8 cellular contexts compared by ENCODE assay signal in the genomic region with DNA sequence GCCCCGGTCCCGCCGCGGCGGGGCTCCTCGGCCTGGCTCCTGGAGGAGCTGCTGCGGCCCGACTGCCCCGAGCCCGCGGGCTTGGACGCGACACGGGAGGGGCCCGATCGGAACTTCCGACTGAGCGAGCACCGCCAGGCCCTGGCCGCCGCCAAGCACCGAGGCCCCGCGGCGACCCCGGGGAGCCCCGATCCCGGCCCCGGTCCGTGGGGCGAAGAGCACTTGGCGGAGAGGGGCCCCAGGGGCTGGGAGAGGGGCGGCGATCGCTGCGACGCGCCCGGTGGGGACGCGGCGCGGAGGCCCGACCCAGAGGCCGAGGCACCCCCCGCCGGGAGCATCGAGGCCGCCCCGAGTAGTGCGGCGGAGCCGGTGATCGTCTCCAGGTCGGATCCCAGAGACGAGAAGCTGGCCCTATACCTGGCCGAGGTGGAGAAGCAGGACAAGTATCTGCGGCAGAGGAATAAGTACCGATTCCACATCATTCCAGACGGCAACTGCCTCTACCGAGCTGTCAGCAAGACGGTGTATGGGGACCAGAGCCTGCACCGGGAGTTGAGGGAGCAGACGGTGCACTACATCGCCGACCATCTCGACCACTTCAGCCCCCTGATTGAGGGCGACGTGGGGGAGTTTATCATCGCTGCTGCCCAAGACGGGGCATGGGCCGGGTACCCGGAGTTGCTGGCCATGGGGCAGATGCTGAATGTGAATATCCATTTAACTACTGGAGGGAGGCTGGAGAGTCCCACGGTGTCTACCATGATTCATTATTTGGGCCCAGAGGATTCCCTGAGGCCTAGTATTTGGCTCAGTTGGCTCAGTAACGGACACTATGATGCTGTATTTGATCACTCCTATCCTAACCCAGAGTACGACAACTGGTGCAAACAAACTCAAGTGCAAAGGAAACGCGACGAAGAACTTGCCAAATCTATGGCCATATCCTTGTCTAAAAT. TPM values are rescaled to one million over a fixed set of nuclear protein-coding genes. Genes with fewer than 3 reads are reported as not detected.
DNase-seq lines count a peak whose midpoint lies in the region; ATAC-seq, FAIRE-seq and TF ChIP-seq lines count a peak whose summit lies in the region.

No MANE protein-coding gene starts in this region.

- TF ChIP-seq CTCF in brain microvascular endothelial cell (IDR thresholded peaks at IDR 0.05; ENCODE audit: low read depth, low read length, missing control alignments), result no peak

- H3K36me3 Mint-ChIP-seq in T-helper 1 cell treated with Interleukin-12 subunit alpha and Interleukin-12 subunit beta and Interleukin-4 antibody, amounts not matched to agents 30 μg/mL and 1 μg/mL, for 36 hours (ENCODE audit: low read depth), result peaks cover 8% of the 10 kb centered on the region
- H3K36me3 Mint-ChIP-seq in immature natural killer cell, result peaks cover 0 to 6% (median 6%) of the 10 kb centered on the region in 3 donors

- peaks cover 5% of the 10 kb centered on the region for H3K9me3 Mint-ChIP-seq in T-helper 1 cell treated with Interleukin-12 subunit alpha and Interleukin-12 subunit beta and Interleukin-4 antibody, amounts not matched to agents 30 μg/mL and 1 μg/mL, for 36 hours
- H3K9me3 Mint-ChIP-seq in immature natural killer cell, result no peaks in the 10 kb centered on the region

- DNase-seq in 8988T, result peak; percentile 34
- peak; percentile 29 for DNase-seq in brain microvascular endothelial cell
- DNase-seq in immature natural killer cell, result peak; percentile 35 to 42 (median 39)
- DNase-seq in small intestine, result peak; percentile 30
- DNase-seq in NCI-H510A treated with DMSO at 0.1 percent for 48 hours (lab: John Stamatoyannopoulos, UW), result no peak

- H3K4me3 ChIP-seq in brain microvascular endothelial cell (ENCODE audit: low read depth, low read length), result peak overlapping the region; percentile 69
- peak overlapping the region; percentile 88 to 96 for H3K4me3 ChIP-seq in small intestine (ENCODE audit: low read depth in 1 of 2, low read length in 2 of 2)

- 2 to 4% (median 3%) methylated on average over 55 to 79 of the region's 79 CpGs for WGBS in small intestine, 3 donors

- in situ Hi-C loops in brain microvascular endothelial cell (cut with HindIII; ENCODE audit: low pct_ligation_motif_present, low sequenced_read_pairs), result no loop called here

- H3K27me3 Mint-ChIP-seq in T-helper 1 cell treated with Interleukin-12 subunit alpha and Interleukin-12 subunit beta and Interleukin-4 antibody, amounts not matched to agents 30 μg/mL and 1 μg/mL, for 36 hours (ENCODE audit: low read depth), result peaks cover 3% of the 10 kb centered on the region
- peaks cover 2 to 19% (median 16%) of the 10 kb centered on the region in 3 donors for H3K27me3 Mint-ChIP-seq in immature natural killer cell (ENCODE audit: low read depth in 3 of 3)

- peak overlapping the region; percentile 86 for H3K27ac Mint-ChIP-seq in T-helper 1 cell treated with Interleukin-12 subunit alpha and Interleukin-12 subunit beta and Interleukin-4 antibody, amounts not matched to agents 30 μg/mL and 1 μg/mL, for 36 hours
- peak overlapping the region; percentile 40 to 81 (median 72) for H3K27ac Mint-ChIP-seq in immature natural killer cell

- H3K36me3 ChIP-seq in brain microvascular endothelial cell (replicated peaks) (no peaks in the 10 kb centered on the region), small intestine (ENCODE audit: control insufficient read depth in 2 of 2, insufficient read depth in 2 of 2, low read length in 2 of 2) (peaks cover 0 to 2% of the 10 kb centered on the region in 2 donors)

- H3K27ac ChIP-seq in brain microvascular endothelial cell (peak overlapping the region; percentile 59), small intestine (ENCODE audit: low read depth in 1 of 2, low read length in 1 of 2) (peak overlapping the region; percentile 93 to 97)

- peaks cover 0 to 4% of the 10 kb centered on the region in 2 donors for H3K4me1 ChIP-seq in small intestine (ENCODE audit: control insufficient read depth in 2 of 2, insufficient read depth in 1 of 2, low read depth in 1 of 2, low read length in 1 of 2)

- H3K9me3 ChIP-seq in small intestine (ENCODE audit: control insufficient read depth, low read depth), result no peaks in the 10 kb centered on the region

- ATAC-seq in GM18907 (IDR thresholded peaks at IDR 0.05; ENCODE audit: unreplicated experiment) (peak; percentile 27), HG03108 (IDR thresholded peaks at IDR 0.05; ENCODE audit: unreplicated experiment) (peak; percentile 9)

- no peak for FAIRE-seq in small intestine (lab: Jason Lieb, UNC)

- peaks cover 34% of the 10 kb centered on the region for H3K4me1 Mint-ChIP-seq in T-helper 1 cell treated with Interleukin-12 subunit alpha and Interleukin-12 subunit beta and Interleukin-4 antibody, amounts not matched to agents 30 μg/mL and 1 μg/mL, for 36 hours (ENCODE audit: low read depth)
- peaks cover 34 to 41% of the 10 kb centered on the region in 2 donors for H3K4me1 Mint-ChIP-seq in immature natural killer cell

- H3K27me3 ChIP-seq in brain microvascular endothelial cell (replicated peaks), result no peaks in the 10 kb centered on the region
- H3K27me3 ChIP-seq in small intestine (ENCODE audit: control insufficient read depth in 2 of 2, insufficient read depth in 2 of 2, low read length in 2 of 2), result no peaks in the 10 kb centered on the region

- H3K4me3 Mint-ChIP-seq in T-helper 1 cell treated with Interleukin-12 subunit alpha and Interleukin-12 subunit beta and Interleukin-4 antibody, amounts not matched to agents 30 μg/mL and 1 μg/mL, for 36 hours, result peak overlapping the region; percentile 92
- peak overlapping the region; percentile 84 to 88 (median 87) for H3K4me3 Mint-ChIP-seq in immature natural killer cell

RNA-seq across cellular contexts. Expression of a gene that starts 1.3 kb away (rescaled TPM):
- polyA plus RNA-seq in immature natural killer cell (1 to 10 TPM; 3.4 to 4.0 (median 3.9) TPM), small intestine (1 to 10 TPM; 4.5 to 6.2 (median 4.6) TPM)
